Comparison of ENCODE assay signal across 18 cellular contexts in the genomic region with DNA sequence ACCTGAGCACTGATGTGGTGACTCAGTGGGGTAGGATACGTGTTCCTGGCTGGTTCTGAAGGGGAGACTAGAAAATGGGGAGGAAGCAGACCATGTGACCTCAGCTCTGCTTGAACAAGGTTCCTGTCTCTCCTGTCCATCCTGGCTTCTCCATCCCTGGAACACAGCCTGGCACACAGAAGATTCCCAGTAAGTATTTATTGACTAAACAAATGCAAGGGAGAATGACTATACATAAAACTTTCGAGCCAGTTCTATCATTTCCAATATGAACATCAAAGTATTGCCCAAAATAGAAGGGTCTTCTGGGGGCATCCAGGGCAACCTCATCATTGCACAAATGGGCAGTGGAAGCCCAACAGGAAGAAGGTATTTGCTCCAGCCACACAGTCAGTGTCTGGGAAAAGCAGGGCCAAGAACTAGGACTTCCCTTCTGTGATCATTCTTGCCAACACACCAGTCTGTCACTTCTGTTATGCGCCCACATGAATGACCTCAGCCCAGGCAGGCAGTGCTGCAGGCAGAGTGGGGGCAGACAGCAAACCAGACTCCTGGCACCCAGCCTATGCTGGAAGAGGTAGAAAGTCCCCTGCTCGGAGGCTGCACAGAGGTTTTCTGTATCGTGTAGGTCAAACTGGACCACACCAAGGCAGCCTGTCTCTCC. TPM values are rescaled to one million over a fixed set of nuclear protein-coding genes. Genes with fewer than 3 reads are reported as not detected.
DNase-seq lines count a peak whose midpoint lies in the region; ATAC-seq and TF ChIP-seq lines count a peak whose summit lies in the region.
"Had no signal": no experiment of that assay in that cellular context is flagged by ENCODE, and none has a peak within 500 bp of the region (broad histone marks: within the 10 kb centered on the region; RNA-seq: fewer than 3 reads in every experiment).

No MANE protein-coding gene starts in this region.

- peaks cover 8% of the 10 kb centered on the region for H3K9me3 ChIP-seq in mammary epithelial cell (replicated peaks; ENCODE audit: insufficient read depth, low read length)
- H3K9me3 ChIP-seq: neutrophil had no signal

- H3K79me2 ChIP-seq in mammary epithelial cell (ENCODE audit: insufficient read depth, low read length), result no peaks in the 10 kb centered on the region

- POLR2A ChIA-PET in MCF 10A (lab: Yijun Ruan, JAX), result no interaction called here

- no peak for ATAC-seq in HG03469 (IDR thresholded peaks at IDR 0.05; ENCODE audit: unreplicated experiment)

- no peaks in the 10 kb centered on the region for H3K4me1 Mint-ChIP-seq in MCF 10A (ENCODE audit: insufficient read depth, unreplicated experiment)
- peaks cover 4% of the 10 kb centered on the region for H3K4me1 Mint-ChIP-seq in activated naive CD4-positive, alpha-beta T cell treated with anti-CD3 and anti-CD28 coated beads for 36 hours (ENCODE audit: low read depth)

- H2AFZ ChIP-seq in mammary epithelial cell (ENCODE audit: low read depth, low read length), result peak overlapping the region; percentile 24

- peaks cover 9% of the 10 kb centered on the region for H3K9me3 Mint-ChIP-seq in MCF 10A (ENCODE audit: unreplicated experiment)
- H3K9me3 Mint-ChIP-seq in activated naive CD4-positive, alpha-beta T cell treated with anti-CD3 and anti-CD28 coated beads for 36 hours, result peaks cover 14% of the 10 kb centered on the region

- H3K27ac Mint-ChIP-seq in MCF 10A (ENCODE audit: low read depth, unreplicated experiment), result no peak overlapping the region
- H3K27ac Mint-ChIP-seq in activated naive CD4-positive, alpha-beta T cell treated with anti-CD3 and anti-CD28 coated beads for 36 hours, result no peak overlapping the region
- H3K27ac Mint-ChIP-seq: activated T-helper 2 cell treated with anti-CD3 and anti-CD28 coated beads, Interferon-gamma antibody, Interleukin-2, Interleukin-4, amounts not matched to agents 10 μg/mL and 5 μg/mL and 100 μg/mL, durations not matched to agents 14 hours and 24 hours and 36 hours had no signal

- peak overlapping the region; percentile 15 for H3K4me2 ChIP-seq in mammary epithelial cell (ENCODE audit: insufficient read depth, low read depth, low read length)

- no peaks in the 10 kb centered on the region for H3K27me3 ChIP-seq in mammary epithelial cell (ENCODE audit: insufficient read depth, low read length)

- H3K27ac ChIP-seq in mammary epithelial cell (ENCODE audit: insufficient read depth, low read depth, low read length), result no peak overlapping the region
- H3K27ac ChIP-seq: neutrophil, transverse colon had no signal

- H3K4me3 Mint-ChIP-seq in MCF 10A (ENCODE audit: unreplicated experiment), result no peak overlapping the region
- H3K4me3 Mint-ChIP-seq in activated naive CD4-positive, alpha-beta T cell treated with anti-CD3 and anti-CD28 coated beads for 36 hours, result no peak overlapping the region

- in situ Hi-C loops in mammary epithelial cell (cut with MboI; ENCODE audit: low sequenced_read_pairs in 2 of 2), result loop anchor here (10.0 kb wide), 1 partner anchor 47 kb away; no protein-coding TSS in a partner anchor

- DNase-seq in mammary epithelial cell (peak; percentile 76), MCF 10A (ENCODE audit: unreplicated experiment) (no peak), RPMI7951 (ENCODE audit: low read depth) (peak; percentile 41), hepatic stellate cell (ENCODE audit: low spot score) (peak; percentile 53)
- no peak for DNase-seq in activated CD4-positive, alpha-beta T cell treated with anti-CD3 and anti-CD28 coated beads for 1 hour
- no peak for DNase-seq in activated naive CD4-positive, alpha-beta T cell treated with anti-CD3 and anti-CD28 coated beads for 36 hours
- DNase-seq in activated CD4-positive, alpha-beta T cell treated with anti-CD3 and anti-CD28 coated beads, Interleukin-2, amount 50 U/mL, for 48 hours, result no peak
- DNase-seq: DMS153, hippocampal formation, NCI-H2227 treated with DMSO at 0.1 percent for 48 hours, OCI-M1, transverse colon had no signal

- intact Hi-C loops in mammary epithelial cell (cut with micrococcal nuclease) (no loop called here), MCF 10A (cut with micrococcal nuclease) (loop anchor here (10.0 kb wide), 1 partner anchor 177 kb away; no protein-coding TSS in a partner anchor)
- intact Hi-C loops in activated naive CD4-positive, alpha-beta T cell treated with anti-CD3 and anti-CD28 coated beads for 36 hours (cut with micrococcal nuclease), result no loop called here

- H3K4me3 ChIP-seq in mammary epithelial cell (replicated peaks in 1 of 3; ENCODE audit: insufficient read depth in 1 of 3, low read depth in 2 of 3, low read length in 3 of 3), result no peak overlapping the region
- H3K4me3 ChIP-seq: lung, transverse colon had no signal

- CTCF ChIA-PET in mammary epithelial cell (lab: Charles Lee; ENCODE audit: low non-redundant PET) (no interaction called here), MCF 10A (lab: Yijun Ruan, JAX) (interaction anchor here (1.6 to 1.9 kb wide), 2 partner anchors 48 to 345 kb away, joined by 7 to 8 read pairs; no protein-coding TSS in a partner anchor)
- CTCF ChIA-PET in activated naive CD4-positive, alpha-beta T cell treated with anti-CD3 and anti-CD28 coated beads for 36 hours (lab: Charles Lee), result no interaction called here

- H3K36me3 Mint-ChIP-seq in MCF 10A (ENCODE audit: insufficient read depth, unreplicated experiment), result no peaks in the 10 kb centered on the region
- H3K36me3 Mint-ChIP-seq in activated naive CD4-positive, alpha-beta T cell treated with anti-CD3 and anti-CD28 coated beads for 36 hours (ENCODE audit: low read depth), result no peaks in the 10 kb centered on the region

- BruUV-seq in mammary epithelial cell (replicated peaks; lab: Mats Ljungman, UMichigan) (TSS peak; percentile 62), MCF 10A (replicated peaks; lab: Mats Ljungman, UMichigan) (no TSS peak)

- H4K20me1 ChIP-seq in mammary epithelial cell (ENCODE audit: insufficient read depth, low read length), result no peaks in the 10 kb centered on the region

- H3K9ac ChIP-seq in mammary epithelial cell (ENCODE audit: insufficient read depth, low read length), result no peak overlapping the region

- 5% methylated on average over 5 of the region's 5 CpGs for WGBS in mammary epithelial cell (ENCODE audit: low coverage, missing lambda C conversion rate)

- TF ChIP-seq CTCF in mammary epithelial cell (conservative IDR thresholded peaks at IDR 0.05 in 1 of 2, IDR thresholded peaks at IDR 0.05 in 1 of 2; ENCODE audit: extremely low read depth in 1 of 2, insufficient read depth in 1 of 2, low read depth in 1 of 2, low read length in 2 of 2), result no peak
- no peak for TF ChIP-seq CTCF in MCF 10A (IDR thresholded peaks at IDR 0.05; ENCODE audit: unreplicated experiment)

- dilution Hi-C loops in mammary epithelial cell (cut with HindIII; ENCODE audit: low sequenced_read_pairs), result no loop called here

- no peaks in the 10 kb centered on the region for H3K27me3 Mint-ChIP-seq in MCF 10A (ENCODE audit: insufficient read depth, unreplicated experiment)
- H3K27me3 Mint-ChIP-seq in activated naive CD4-positive, alpha-beta T cell treated with anti-CD3 and anti-CD28 coated beads for 36 hours (ENCODE audit: low read depth), result peaks cover 11% of the 10 kb centered on the region

- peaks cover 30% of the 10 kb centered on the region for H3K4me1 ChIP-seq in mammary epithelial cell (ENCODE audit: insufficient read depth, low read length)

- H3K36me3 ChIP-seq in mammary epithelial cell (ENCODE audit: insufficient read depth, low read length), result no peaks in the 10 kb centered on the region
- H3K36me3 ChIP-seq: neutrophil, transverse colon had no signal

RNA-seq across cellular contexts. Expression of a gene that starts 5.6 kb away (rescaled TPM):
- under 1 TPM in 1 of 2 donors, not detected in 1; 0.21 TPM for total RNA-seq in mammary epithelial cell
- 0.08 TPM for polyA plus RNA-seq in mammary epithelial cell
- not detected for polyA minus RNA-seq in mammary epithelial cell
- not detected in 2 replicates for total RNA-seq in MCF 10A (2022)
- total RNA-seq in RPMI7951 (2014; rRNA removed; shearing (Covaris generic)), result not detected in 2 replicates
- total RNA-seq in activated naive CD4-positive, alpha-beta T cell treated with anti-CD3 and anti-CD28 coated beads for 36 hours, result not detected
- total RNA-seq: A673; activated T-helper 2 cell treated with anti-CD3 and anti-CD28 coated beads, Interferon-gamma antibody, Interleukin-2, Interleukin-4, amounts not matched to agents 10 μg/mL and 5 μg/mL and 100 μg/mL, durations not matched to agents 14 hours and 24 hours and 36 hours; lung; T-helper 1 cell treated with Interleukin-12 subunit alpha and Interleukin-12 subunit beta and Interleukin-4 antibody, amounts not matched to agents 30 ng/mL and 1 ng/mL, for 36 hours; transverse colon had no signal
- polyA plus RNA-seq: lung had no signal

RNA-seq across cellular contexts. Expression of a gene that starts 27.7 kb away (rescaled TPM):
- total RNA-seq in mammary epithelial cell, result not detected
- polyA plus RNA-seq in mammary epithelial cell, result not detected
- not detected for polyA minus RNA-seq in mammary epithelial cell
- not detected in 2 replicates for total RNA-seq in MCF 10A (2022)
- not detected in 2 replicates for total RNA-seq in RPMI7951 (2014; rRNA removed; shearing (Covaris generic))
- not detected for total RNA-seq in activated naive CD4-positive, alpha-beta T cell treated with anti-CD3 and anti-CD28 coated beads for 36 hours
- total RNA-seq: A673; activated T-helper 2 cell treated with anti-CD3 and anti-CD28 coated beads, Interferon-gamma antibody, Interleukin-2, Interleukin-4, amounts not matched to agents 10 μg/mL and 5 μg/mL and 100 μg/mL, durations not matched to agents 14 hours and 24 hours and 36 hours; lung; T-helper 1 cell treated with Interleukin-12 subunit alpha and Interleukin-12 subunit beta and Interleukin-4 antibody, amounts not matched to agents 30 ng/mL and 1 ng/mL, for 36 hours; transverse colon had no signal
- polyA plus RNA-seq: lung had no signal

RNA-seq across cellular contexts. Expression of a gene that starts 29.0 kb away (rescaled TPM):
- total RNA-seq in mammary epithelial cell (under 1 TPM in 1 of 2 donors, not detected in 1; 0.40 TPM), MCF 10A (2022) (not detected in 2 replicates)
- 0.07 TPM for polyA plus RNA-seq in mammary epithelial cell
- polyA minus RNA-seq in mammary epithelial cell, result not detected
- total RNA-seq in RPMI7951 (2014; rRNA removed; shearing (Covaris generic)), result not detected in 2 replicates
- total RNA-seq in activated naive CD4-positive, alpha-beta T cell treated with anti-CD3 and anti-CD28 coated beads for 36 hours, result not detected
- total RNA-seq: A673; activated T-helper 2 cell treated with anti-CD3 and anti-CD28 coated beads, Interferon-gamma antibody, Interleukin-2, Interleukin-4, amounts not matched to agents 10 μg/mL and 5 μg/mL and 100 μg/mL, durations not matched to agents 14 hours and 24 hours and 36 hours; T-helper 1 cell treated with Interleukin-12 subunit alpha and Interleukin-12 subunit beta and Interleukin-4 antibody, amounts not matched to agents 30 ng/mL and 1 ng/mL, for 36 hours had no signal

Comparison
In these comparisons a context has a peak if more than half of its experiments do, and no peak if none do; other contexts are left out.
1. DNase-seq: peak in mammary epithelial cell (single experiment), RPMI7951 (single experiment) and hepatic stellate cell (single experiment); none in MCF 10A (single experiment), activated CD4-positive, alpha-beta T cell treated with anti-CD3 and anti-CD28 coated beads for 1 hour (single experiment), activated naive CD4-positive, alpha-beta T cell treated with anti-CD3 and anti-CD28 coated beads for 36 hours (single experiment) and activated CD4-positive, alpha-beta T cell treated with anti-CD3 and anti-CD28 coated beads, Interleukin-2, amount 50 U/mL, for 48 hours (0 of 2).